Comparison of ENCODE assay signal across 34 cellular contexts in genomic region chr6:159180001-159180400, GRCh38. TPM values are rescaled to one million over a fixed set of nuclear protein-coding genes. Genes with fewer than 3 reads are reported as not detected.
DNase-seq lines count a peak whose midpoint lies in the region; FAIRE-seq and TF ChIP-seq lines count a peak whose summit lies in the region.
"Had no signal": no experiment of that assay in that cellular context is flagged by ENCODE, and none has a peak within 500 bp of the region (broad histone marks: within the 10 kb centered on the region; RNA-seq: fewer than 3 reads in every experiment).

No MANE protein-coding gene starts in this region.

- H3K4me3 ChIP-seq in H7 (ENCODE audit: insufficient read depth, low read depth, low read length), result no peak overlapping the region
- H3K4me3 ChIP-seq: breast epithelium, heart right ventricle, Peyer's patch, prostate gland, right lobe of liver, stomach, thyroid gland had no signal

- DNase-seq in GM03348 (ENCODE audit: low spot score) (peak; percentile 31), RPMI7951 (ENCODE audit: low read depth) (peak; percentile 64), fibroblast of gingiva (ENCODE audit: low read depth) (peak; percentile 86), urothelium cell line (ENCODE audit: low spot score) (peak; percentile 62), HCEC 1CT (no peak), H7 (no peak), osteocyte (ENCODE audit: extremely low spot score, unreplicated experiment) (no peak)
- DNase-seq: activated CD4-positive, alpha-beta T cell treated with anti-CD3 and anti-CD28 coated beads for 1 hour; activated CD8-positive, alpha-beta memory T cell treated with anti-CD3 and anti-CD28 coated beads, Interleukin-2, amount 50 U/mL, for 48 hours; activated CD8-positive, alpha-beta T cell treated with anti-CD3 and anti-CD28 coated beads for 36 hours; activated naive CD4-positive, alpha-beta T cell treated with Interleukin-2 at 50 U/mL for 16 hours; CD4-positive, CD25-positive, alpha-beta regulatory T cell; effector memory CD4-positive, alpha-beta T cell; H9; heart right ventricle; naive thymus-derived CD4-positive, alpha-beta T cell; NCI-H1417; NCI-H2029 treated with DMSO at 0.1 percent for 48 hours; NCI-H2227 treated with DMSO at 0.1 percent for 48 hours; NCI-H748 treated with DMSO at 0.1 percent for 48 hours; Peyer's patch; right lobe of liver; SHP77 treated with DMSO at 0.1 percent for 48 hours; stimulated activated CD4-positive, alpha-beta T cell treated with anti-CD3 and anti-CD28 coated beads, Interleukin-4, amount 100 ng/mL, for 1 hour; stomach; SW 1271; thyroid gland had no signal

- no peaks in the 10 kb centered on the region; the same call in 1 of the 2 replicates for H3K27me3 ChIP-seq in H7 (ENCODE audit: control insufficient read depth, insufficient read depth, low read length)
- H3K27me3 ChIP-seq: breast epithelium, Peyer's patch, right lobe of liver, thyroid gland had no signal

- peaks cover 18% of the 10 kb centered on the region for H3K27me3 Mint-ChIP-seq in osteocyte (ENCODE audit: unreplicated experiment)

- TF ChIP-seq CTCF in osteocyte (IDR thresholded peaks at IDR 0.05), result no peak

- no peaks in the 10 kb centered on the region for H3K4me1 Mint-ChIP-seq in osteocyte (ENCODE audit: unreplicated experiment)
- H3K4me1 Mint-ChIP-seq: H9, mesothelial cell of epicardium had no signal

- no peaks in the 10 kb centered on the region for H3K36me3 Mint-ChIP-seq in osteocyte (ENCODE audit: unreplicated experiment)
- H3K36me3 Mint-ChIP-seq: CD4-positive, CD25-positive, alpha-beta regulatory T cell; mesothelial cell of epicardium; naive thymus-derived CD4-positive, alpha-beta T cell had no signal

- no peaks in the 10 kb centered on the region for H3K36me3 ChIP-seq in H7 (replicated peaks; ENCODE audit: control insufficient read depth, insufficient read depth, low read length)
- H3K36me3 ChIP-seq: breast epithelium, heart right ventricle, neutrophil, Peyer's patch, prostate gland, right lobe of liver, stomach, thyroid gland had no signal

- no peak overlapping the region for H3K4me3 Mint-ChIP-seq in osteocyte (ENCODE audit: unreplicated experiment)
- H3K4me3 Mint-ChIP-seq: activated CD8-positive, alpha-beta T cell treated with anti-CD3 and anti-CD28 coated beads for 36 hours; activated T-helper 1 cell treated with anti-CD3 and anti-CD28 coated beads, Interleukin-12 subunit alpha, Interleukin-12 subunit beta, Interleukin-2, Interleukin-4 antibody, amounts not matched to agents 30 ng/mL and 10 ng/mL and 1 ng/mL, durations not matched to agents 14 hours and 24 hours and 36 hours; CD4-positive, CD25-positive, alpha-beta regulatory T cell; H9; mesothelial cell of epicardium; naive thymus-derived CD4-positive, alpha-beta T cell had no signal

- H3K9me3 Mint-ChIP-seq in osteocyte (ENCODE audit: unreplicated experiment), result no peaks in the 10 kb centered on the region
- H3K9me3 Mint-ChIP-seq: activated CD8-positive, alpha-beta T cell treated with anti-CD3 and anti-CD28 coated beads for 36 hours; activated T-helper 1 cell treated with anti-CD3 and anti-CD28 coated beads, Interleukin-12 subunit alpha, Interleukin-12 subunit beta, Interleukin-2, Interleukin-4 antibody, amounts not matched to agents 30 ng/mL and 10 ng/mL and 1 ng/mL, durations not matched to agents 14 hours and 24 hours and 36 hours; CD4-positive, CD25-positive, alpha-beta regulatory T cell; mesothelial cell of epicardium had no signal

- FAIRE-seq in urothelium cell line (lab: Jason Lieb, UNC), result no peak
- FAIRE-seq: D721Med, frontal cortex had no signal

- no peak overlapping the region for H3K27ac Mint-ChIP-seq in osteocyte (ENCODE audit: unreplicated experiment)
- H3K27ac Mint-ChIP-seq: activated CD8-positive, alpha-beta T cell treated with anti-CD3 and anti-CD28 coated beads for 36 hours; activated T-helper 1 cell treated with anti-CD3 and anti-CD28 coated beads, Interleukin-12 subunit alpha, Interleukin-12 subunit beta, Interleukin-2, Interleukin-4 antibody, amounts not matched to agents 30 ng/mL and 10 ng/mL and 1 ng/mL, durations not matched to agents 14 hours and 24 hours and 36 hours; CD4-positive, CD25-positive, alpha-beta regulatory T cell; H9; mesothelial cell of epicardium; naive thymus-derived CD4-positive, alpha-beta T cell had no signal

RNA-seq across cellular contexts. Expression of gene FNDC1, which starts 10.8 kb away (rescaled TPM):
- total RNA-seq in RPMI7951 (2014; rRNA removed; shearing (Covaris generic)), result not detected in 2 replicates
- total RNA-seq in H7 (2014; rRNA removed; shearing (Covaris generic)), result 0.11 TPM in 1 of 2 replicates, not detected in the other
- total RNA-seq in osteocyte, result 0.55 and 0.64 TPM in 2 replicates
- total RNA-seq: activated CD8-positive, alpha-beta T cell treated with anti-CD3 and anti-CD28 coated beads for 36 hours; activated T-helper 1 cell treated with anti-CD3 and anti-CD28 coated beads, Interleukin-12 subunit alpha, Interleukin-12 subunit beta, Interleukin-2, Interleukin-4 antibody, amounts not matched to agents 30 ng/mL and 10 ng/mL and 1 ng/mL, durations not matched to agents 14 hours and 24 hours and 36 hours; CD4-positive, CD25-positive, alpha-beta regulatory T cell; naive thymus-derived CD4-positive, alpha-beta T cell had no signal

Comparison
In these comparisons a context has a peak if more than half of its experiments do, and no peak if none do; other contexts are left out.
1. DNase-seq: peak in GM03348 (single experiment), RPMI7951 (single experiment), fibroblast of gingiva (single experiment) and urothelium cell line (single experiment); none in HCEC 1CT (single experiment), H7 (single experiment) and osteocyte (single experiment).